Comparison of ENCODE assay signal across 14 cellular contexts in genomic region chr2:239689410-239689809, GRCh38.
DNase-seq lines count a peak whose midpoint lies in the region; TF ChIP-seq lines count a peak whose summit lies in the region.
"Had no signal": no experiment of that assay in that cellular context is flagged by ENCODE, and none has a peak within 500 bp of the region (broad histone marks: within the 10 kb centered on the region; RNA-seq: fewer than 3 reads in every experiment).

No MANE protein-coding gene starts in this region.

- H3K79me2 ChIP-seq in osteoblast (ENCODE audit: insufficient read depth, low read length) = no peaks in the 10 kb centered on the region
- H3K79me2 ChIP-seq in SK-N-SH (ENCODE audit: insufficient read depth) = no peaks in the 10 kb centered on the region

- H3K4me2 ChIP-seq in osteoblast (ENCODE audit: insufficient read depth, low read length) (no peak overlapping the region), SK-N-SH (no peak overlapping the region)

- no peaks in the 10 kb centered on the region for H3F3A ChIP-seq in SK-N-SH (replicated peaks; ENCODE audit: insufficient read depth)

- intact Hi-C loops in colonic mucosa (cut with DNase I) = no loop called here
- intact Hi-C loops in vagina (cut with DNase I) = no loop called here

- H4K20me1 ChIP-seq in osteoblast (ENCODE audit: insufficient read depth, low read length) (no peaks in the 10 kb centered on the region), SK-N-SH (ENCODE audit: insufficient read depth) (no peaks in the 10 kb centered on the region)
- H4K20me1 ChIP-seq: BLaER1 treated with 17β-estradiol and CSF1 and Interleukin-3, amounts not matched to agents 10 nM and 100 nM had no signal

- H3K4me1 ChIP-seq in colonic mucosa (no peaks in the 10 kb centered on the region), osteoblast (ENCODE audit: insufficient read depth, low read length) (no peaks in the 10 kb centered on the region), vagina (no peaks in the 10 kb centered on the region), SK-N-SH (ENCODE audit: control insufficient read depth in 1 of 2, insufficient read depth in 2 of 2, low read depth in 1 of 2, low read length in 1 of 2) (no peaks in the 10 kb centered on the region; a peak in 1 of 4 replicates)

- no peak overlapping the region for H3K9ac ChIP-seq in colonic mucosa (ENCODE audit: low read depth in 2 of 2, low read length in 2 of 2)
- no peak overlapping the region for H3K9ac ChIP-seq in SK-N-SH
- H3K9ac ChIP-seq: BLaER1 treated with 17β-estradiol and CSF1 and Interleukin-3, amounts not matched to agents 10 nM and 100 nM had no signal

- no peaks in the 10 kb centered on the region for H3K9me2 ChIP-seq in SK-N-SH

- 32% methylated on average over 8 of the region's 8 CpGs for WGBS in SK-N-SH (ENCODE audit: low lambda C conversion rate)

- H3K27ac ChIP-seq in colonic mucosa (no peak overlapping the region), osteoblast (ENCODE audit: low read depth, low read length) (no peak overlapping the region), vagina (no peak overlapping the region), SK-N-SH (ENCODE audit: low read depth in 2 of 2, low read length in 1 of 2) (no peak overlapping the region)
- H3K27ac ChIP-seq: BLaER1 treated with 17β-estradiol and CSF1 and Interleukin-3, amounts not matched to agents 10 nM and 100 nM had no signal

- TF ChIP-seq CTCF in colonic mucosa (IDR thresholded peaks at IDR 0.05) (no peak), osteoblast (IDR thresholded peaks at IDR 0.05; ENCODE audit: extremely low read depth, low read depth, low read length) (no peak), vagina (IDR thresholded peaks at IDR 0.05) (no peak), SK-N-SH (IDR thresholded peaks at IDR 0.05) (no peak)

- H3K36me3 ChIP-seq in colonic mucosa (no peaks in the 10 kb centered on the region), osteoblast (ENCODE audit: insufficient read depth, low read length) (no peaks in the 10 kb centered on the region), vagina (no peaks in the 10 kb centered on the region), SK-N-SH (replicated peaks in 1 of 2; ENCODE audit: control insufficient read depth in 1 of 2, insufficient read depth in 2 of 2, low read length in 1 of 2) (no peaks in the 10 kb centered on the region)
- H3K36me3 ChIP-seq: BLaER1 treated with 17β-estradiol and CSF1 and Interleukin-3, amounts not matched to agents 10 nM and 100 nM had no signal

- H3K27me3 ChIP-seq in colonic mucosa = no peaks in the 10 kb centered on the region
- no peaks in the 10 kb centered on the region for H3K27me3 ChIP-seq in osteoblast (ENCODE audit: insufficient read depth, low read length)
- no peaks in the 10 kb centered on the region for H3K27me3 ChIP-seq in vagina
- no peaks in the 10 kb centered on the region for H3K27me3 ChIP-seq in SK-N-SH (ENCODE audit: insufficient read depth)
- H3K27me3 ChIP-seq: BLaER1 treated with 17β-estradiol and CSF1 and Interleukin-3, amounts not matched to agents 10 nM and 100 nM had no signal

- POLR2A ChIA-PET in SK-N-SH (lab: Yijun Ruan, JAX) = no interaction called here

- no peak for TF ChIP-seq RAD21 in SK-N-SH (IDR thresholded peaks at IDR 0.05; ENCODE audit: low read length)

- DNase-seq in colonic mucosa = peak; percentile 3
- DNase-seq in islet precursor cell = peak; percentile 26
- peak; percentile 50 for DNase-seq in osteoblast (ENCODE audit: insufficient read length, low spot score, missing footprints)
- DNase-seq in vagina (ENCODE audit: extremely low spot score in 2 of 2) = peak; percentile 25 to 55
- no peak for DNase-seq in NCI-H2107 (lab: John Stamatoyannopoulos, UW)
- no peak for DNase-seq in NCI-H446 treated with DMSO at 0.1 percent for 48 hours (lab: John Stamatoyannopoulos, UW)
- no peak for DNase-seq in SK-N-SH
- DNase-seq: ACHN; CD4-positive, CD25-positive, alpha-beta regulatory T cell; DMS53; GF-D8; HCEC 1CT; HFFc6 had no signal

- H3K4me3 ChIP-seq in colonic mucosa (no peak overlapping the region), osteoblast (ENCODE audit: insufficient read depth, low read length) (no peak overlapping the region), vagina (no peak overlapping the region), SK-N-SH (ENCODE audit: low read depth in 2 of 2, low read length in 1 of 2) (no peak overlapping the region)
- H3K4me3 ChIP-seq: BLaER1 treated with 17β-estradiol and CSF1 and Interleukin-3, amounts not matched to agents 10 nM and 100 nM had no signal

- CTCF ChIA-PET in SK-N-SH (lab: Yijun Ruan, JAX) = no interaction called here

- H3K9me3 ChIP-seq in colonic mucosa (no peaks in the 10 kb centered on the region), osteoblast (ENCODE audit: low read depth, low read length) (no peaks in the 10 kb centered on the region), vagina (no peaks in the 10 kb centered on the region), SK-N-SH (no peaks in the 10 kb centered on the region)
- H3K9me3 ChIP-seq: BLaER1 treated with 17β-estradiol and CSF1 and Interleukin-3, amounts not matched to agents 10 nM and 100 nM had no signal

- H2AFZ ChIP-seq in osteoblast (ENCODE audit: low read length) (no peak overlapping the region), SK-N-SH (ENCODE audit: low read depth) (no peak overlapping the region)

- TF ChIP-seq POLR2A in vagina (IDR thresholded peaks at IDR 0.05) = no peak

- no peak for TF ChIP-seq EP300 in SK-N-SH (IDR thresholded peaks at IDR 0.05; ENCODE audit: borderline replicate concordance in 1 of 2, low read depth in 1 of 2, low read length in 1 of 2)

TF ChIP-seq in SK-N-SH, 30 proteins besides CTCF, POLR2A, EP300 and RAD21:
- TF ChIP-seq POLR2AphosphoS5 (IDR thresholded peaks at IDR 0.05; ENCODE audit: low read depth, low read length) (no peak), FOXJ3 (CRISPR knock-in tag; IDR thresholded peaks at IDR 0.05) (no peak), RCOR1 (IDR thresholded peaks at IDR 0.05; ENCODE audit: low read length) (no peak), GABPA (IDR thresholded peaks at IDR 0.05; ENCODE audit: low read depth) (no peak), TEAD4 (IDR thresholded peaks at IDR 0.05; ENCODE audit: borderline replicate concordance, insufficient read depth) (no peak), CHD2 (IDR thresholded peaks at IDR 0.05; ENCODE audit: low read length, partially characterized antibody) (no peak), SMC3 (IDR thresholded peaks at IDR 0.05; ENCODE audit: low read depth, low read length) (no peak), USF1 (IDR thresholded peaks at IDR 0.05; ENCODE audit: borderline replicate concordance, low read depth) (no peak), REST (IDR thresholded peaks at IDR 0.05; ENCODE audit: low read depth, low read length) (no peak)
TF ChIP-seq in SK-N-SH: peak in this region for 0.

Comparison
In these comparisons a context has a peak if more than half of its experiments do, and no peak if none do; other contexts are left out.
1. DNase-seq: peak in colonic mucosa (single experiment), islet precursor cell (single experiment), osteoblast (single experiment) and vagina (2 of 2); none in NCI-H2107 (single experiment), NCI-H446 treated with DMSO at 0.1 percent for 48 hours (single experiment) and SK-N-SH (single experiment).